9 cellular contexts compared by ENCODE assay signal in genomic region chr20:50517817-50518154, GRCh38. TPM values are rescaled to one million over a fixed set of nuclear protein-coding genes. Genes with fewer than 3 reads are reported as not detected.
DNase-seq lines count a peak whose midpoint lies in the region; ATAC-seq, FAIRE-seq and TF ChIP-seq lines count a peak whose summit lies in the region.
"Had no signal": no experiment of that assay in that cellular context is flagged by ENCODE, and none has a peak within 500 bp of the region (broad histone marks: within the 10 kb centered on the region; RNA-seq: fewer than 3 reads in every experiment).

No MANE protein-coding gene starts in this region.

- peak overlapping the region; percentile 86 for H3K9ac ChIP-seq in OCI-LY3 (ENCODE audit: low read length)
- H3K9ac ChIP-seq in K562 (ENCODE audit: insufficient read depth in 1 of 2, low read depth in 2 of 2, low read length in 2 of 2) = peak overlapping the region in 1 of 2 experiments; percentile 36; a peak in 2 of 4 replicates

- BruUV-seq in K562 (replicated peaks; lab: Mats Ljungman, UMichigan) = no TSS peak

- H3K36me3 ChIP-seq in OCI-LY3 (replicated peaks; ENCODE audit: low read depth, low read length) (peaks cover 59% of the 10 kb centered on the region), K562 (ENCODE audit: control insufficient read depth, insufficient read depth, low read length) (peaks cover 54% of the 10 kb centered on the region), neutrophil (no peaks in the 10 kb centered on the region)

- no peak for TF ChIP-seq RAD21 in K562 (CRISPR knock-in tag; conservative IDR thresholded peaks at IDR 0.05 in 1 of 2, IDR thresholded peaks at IDR 0.05 in 1 of 2)

- POLR2A ChIA-PET in K562 (lab: Yijun Ruan, JAX) = interaction anchor here (0.7 to 1.3 kb wide), 3 partner anchors 8 to 534 kb away, joined by 3 to 4 read pairs (median 3); no protein-coding TSS in a partner anchor

- H2AFZ ChIP-seq in OCI-LY3 (ENCODE audit: low read depth, low read length) (no peak overlapping the region), K562 (ENCODE audit: low read depth, low read length) (no peak overlapping the region)

- TF ChIP-seq CTCF in OCI-LY3 (IDR thresholded peaks at IDR 0.05; ENCODE audit: low read depth, low read length) (no peak), K562 (IDR thresholded peaks at IDR 0.05 in 2 of 3, conservative IDR thresholded peaks at IDR 0.05 in 1 of 3; ENCODE audit: insufficient read depth in 2 of 3, low read depth in 1 of 3, low read length in 3 of 3) (no peak), neutrophil (IDR thresholded peaks at IDR 0.05) (no peak), coronary artery (IDR thresholded peaks at IDR 0.05) (no peak)

- in situ Hi-C loops in K562 (cut with MboI) = no loop called here

- H3K4me3 ChIP-seq in OCI-LY3 (ENCODE audit: low read length) (peak overlapping the region; percentile 70), K562 (no peak overlapping the region), neutrophil (ENCODE audit: low read depth in 1 of 2, low read length in 1 of 2) (no peak overlapping the region), coronary artery (no peak overlapping the region)

- WGBS in K562 (ENCODE audit: insufficient coverage, low coverage, missing lambda C conversion rate) = 0% methylated on average over 3 of the region's 3 CpGs

- ATAC-seq in K562 (no peak), GM19324 (IDR thresholded peaks at IDR 0.05; ENCODE audit: low FRiP score, unreplicated experiment) (no peak)

- no peaks in the 10 kb centered on the region for H3K9me3 ChIP-seq in OCI-LY3 (ENCODE audit: insufficient read depth, low read length)
- no peaks in the 10 kb centered on the region for H3K9me3 ChIP-seq in K562 (replicated peaks; ENCODE audit: control insufficient read depth, insufficient read depth, low read depth, low read length)
- H3K9me3 ChIP-seq in neutrophil = no peaks in the 10 kb centered on the region

- DNase-seq in GF-D8 (lab: John Stamatoyannopoulos, UW) (peak; percentile 42), K562 (ENCODE audit: extremely low read depth in 1 of 4, low spot score in 3 of 4) (no peak), coronary artery (ENCODE audit: low spot score) (no peak), NCI-H146 (lab: John Stamatoyannopoulos, UW) (no peak), EL (no peak)

- H3K27me3 ChIP-seq in OCI-LY3 (ENCODE audit: low read depth, low read length) (no peaks in the 10 kb centered on the region), K562 (ENCODE audit: control insufficient read depth in 2 of 2, insufficient read depth in 2 of 2, low read length in 2 of 2) (no peaks in the 10 kb centered on the region), neutrophil (no peaks in the 10 kb centered on the region)

- FAIRE-seq in K562 (lab: Jason Lieb, UNC) = no peak
- FAIRE-seq: HTR-8/SVneo had no signal

- peak overlapping the region; percentile 93 for H3K4me2 ChIP-seq in OCI-LY3 (ENCODE audit: low read length)
- H3K4me2 ChIP-seq in K562 (ENCODE audit: insufficient read depth, low read length) = peak overlapping the region; percentile 47

- peaks cover 98% of the 10 kb centered on the region for H3K79me2 ChIP-seq in OCI-LY3 (ENCODE audit: low read length)
- H3K79me2 ChIP-seq in K562 (ENCODE audit: control insufficient read depth, insufficient read depth, low read length) = peaks cover 99% of the 10 kb centered on the region

- H3K27ac ChIP-seq in OCI-LY3 (ENCODE audit: low read length) (peak overlapping the region; percentile 92), K562 (ENCODE audit: extremely low read depth, low read depth, low read length) (peak overlapping the region; percentile 65; the same call in 2 of the 3 replicates), neutrophil (peak overlapping the region; percentile 80), coronary artery (no peak overlapping the region)

- CTCF ChIA-PET in K562 (lab: Yijun Ruan, JAX; ENCODE audit: low intra/inter-chr PET ratio) = no interaction called here

- H4K20me1 ChIP-seq in OCI-LY3 (ENCODE audit: insufficient read depth, low read length) = peaks cover 41% of the 10 kb centered on the region
- no peaks in the 10 kb centered on the region for H4K20me1 ChIP-seq in K562 (replicated peaks; ENCODE audit: control insufficient read depth, insufficient read depth, low read length)

- H3K9me1 ChIP-seq in K562 (ENCODE audit: control insufficient read depth, insufficient read depth, low read length) = no peaks in the 10 kb centered on the region

- no peak for TF ChIP-seq POLR2A in K562 (conservative IDR thresholded peaks at IDR 0.05)

- H3K4me1 ChIP-seq in OCI-LY3 (ENCODE audit: low read length) = peaks cover 91% of the 10 kb centered on the region
- peaks cover 26 to 75% of the 10 kb centered on the region in 2 experiments for H3K4me1 ChIP-seq in K562 (replicated peaks in 1 of 2; ENCODE audit: control insufficient read depth in 2 of 2, insufficient read depth in 2 of 2, low read length in 2 of 2)
- H3K4me1 ChIP-seq in neutrophil (ENCODE audit: control insufficient read depth in 1 of 2, insufficient read depth in 1 of 2, low read depth in 1 of 2, low read length in 1 of 2) = peaks cover 97 to 100% of the 10 kb centered on the region in 2 experiments

- intact Hi-C loops in K562 (cut with micrococcal nuclease) = no loop called here

- TF ChIP-seq EP300 in K562 (IDR thresholded peaks at IDR 0.05; ENCODE audit: low read length) = no peak

RNA-seq across cellular contexts. Expression of gene PTPN1, which starts 7.6 kb away (rescaled TPM):
- 39.8 and 48.2 TPM in 2 replicates for total RNA-seq in K562 (2011; cell fraction: chromatin; rRNA removed; ENCODE audit: low replicate concordance)
- total RNA-seq in K562 (2011; cell fraction: nucleolus; rRNA removed) = 25.1 and 26.7 TPM in 2 replicates
- total RNA-seq in K562 (2011; cell fraction: nucleoplasm; rRNA removed) = 44.3 and 59.5 TPM in 2 replicates
- total RNA-seq in K562 (2014; rRNA removed) (56.4 and 69.8 TPM in 2 replicates), K562 (2014; rRNA removed; fragmentation: Illumina TruSeq; extraction: Trizol) (44.5 and 49.4 TPM in 2 replicates), K562 (2015; rRNA removed; fragmentation: Illumina TruSeq; extraction: Trizol) (58.5 and 58.9 TPM in 2 replicates), K562 (2021) (71.9 and 80.4 TPM in 2 replicates)
- polyA plus RNA-seq in K562 (2011; rRNA removed) (31.5 and 53.1 TPM in 2 replicates), K562 (2014; fragmentation: Illumina TruSeq; extraction: Trizol) (85.3 and 88.7 TPM in 2 replicates), K562 (2014; fragmentation: Nextera tagmentation; extraction: Ambion mirVana) (10 to 100 TPM; 11.0 to 15.7 TPM), K562 (2014; rRNA removed) (52.5 and 54.0 TPM in 2 replicates)
- polyA plus RNA-seq in K562 (2011; cell fraction: cytosol; rRNA removed) = 38.3 and 62.4 TPM in 2 replicates
- 50.2 and 94.2 TPM in 2 replicates for polyA plus RNA-seq in K562 (2011; cell fraction: nucleus; rRNA removed)
- polyA plus RNA-seq in K562 (2012) = 56.3 and 67.9 TPM in 2 replicates
- 40.7 and 49.1 TPM in 2 replicates for polyA minus RNA-seq in K562 (2011; rRNA and poly(A)+ RNA removed)
- polyA minus RNA-seq in K562 (2011; cell fraction: cytosol; rRNA and poly(A)+ RNA removed) = 25.5 and 37.9 TPM in 2 replicates
- polyA minus RNA-seq in K562 (2011; cell fraction: nucleus; rRNA and poly(A)+ RNA removed) = 13.3 and 26.4 TPM in 2 replicates

Comparison
In these comparisons a context has a peak if more than half of its experiments do, and no peak if none do; other contexts are left out.
1. H3K27ac ChIP-seq: peak in OCI-LY3 (single experiment), K562 (single experiment) and neutrophil (single experiment); none in coronary artery (0 of 2).